In the genomic region with DNA sequence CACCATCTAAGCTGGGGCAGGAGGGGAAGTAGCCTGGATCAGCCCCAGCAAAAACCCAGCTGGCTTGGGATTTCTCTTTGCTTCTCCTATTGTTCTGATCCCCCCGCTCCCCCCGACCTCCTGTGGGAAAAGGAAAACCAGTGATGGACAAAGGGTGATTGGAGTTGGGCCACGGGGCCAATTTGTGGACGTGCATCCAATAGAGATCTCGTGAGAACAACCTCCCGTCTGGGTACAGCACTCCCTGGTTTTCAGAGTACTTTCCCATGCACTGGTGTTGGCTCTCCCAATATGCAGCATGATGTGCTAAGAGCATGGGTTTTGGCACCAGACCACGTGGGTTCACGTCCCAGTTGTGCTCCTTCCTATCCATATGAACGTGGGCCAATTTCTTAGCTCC, we compare ENCODE assay signal across 1 cellular context.
TF ChIP-seq lines count a peak whose summit lies in the region.

No MANE protein-coding gene starts in this region.

TF ChIP-seq in K562, 482 proteins besides CTCF, POLR2A, EP300 and RAD21:
- no peak for TF ChIP-seq KAT7 (CRISPR knock-in tag; IDR thresholded peaks at IDR 0.05; ENCODE audit: borderline replicate concordance)
- TF ChIP-seq HNRNPK (IDR thresholded peaks at IDR 0.05; ENCODE audit: low read depth, low read length, poor library complexity, severe bottlenecking) = no peak
- TF ChIP-seq ZC3H8 (IDR thresholded peaks at IDR 0.05) = no peak
- TF ChIP-seq POLR2AphosphoS2 (IDR thresholded peaks at IDR 0.05; ENCODE audit: low read length) = no peak
- TF ChIP-seq, protein P1, sequence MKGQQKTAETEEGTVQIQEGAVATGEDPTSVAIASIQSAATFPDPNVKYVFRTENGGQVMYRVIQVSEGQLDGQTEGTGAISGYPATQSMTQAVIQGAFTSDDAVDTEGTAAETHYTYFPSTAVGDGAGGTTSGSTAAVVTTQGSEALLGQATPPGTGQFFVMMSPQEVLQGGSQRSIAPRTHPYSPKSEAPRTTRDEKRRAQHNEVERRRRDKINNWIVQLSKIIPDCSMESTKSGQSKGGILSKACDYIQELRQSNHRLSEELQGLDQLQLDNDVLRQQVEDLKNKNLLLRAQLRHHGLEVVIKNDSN (CRISPR knock-in tag; IDR thresholded peaks at IDR 0.05) = 0 out of 2 replicates have a peak, but pooled peaks have one; percentile 23
- TF ChIP-seq MTA3 (IDR thresholded peaks at IDR 0.05; ENCODE audit: borderline replicate concordance) = no peak
